1 cellular context compared by ENCODE assay signal in genomic region chr17:48162946-48163506, GRCh38.
TF ChIP-seq lines count a peak whose summit lies in the region.

No MANE protein-coding gene starts in this region.

TF ChIP-seq in WTC11, 78 proteins besides CTCF, POLR2A, EP300 and RAD21 (continued from another document):
- no peak for TF ChIP-seq E2F1 (CRISPR knock-in tag; IDR thresholded peaks at IDR 0.05)
- no peak for TF ChIP-seq ZNF532 (CRISPR knock-in tag; IDR thresholded peaks at IDR 0.05; ENCODE audit: borderline replicate concordance)
- TF ChIP-seq USF2 (CRISPR knock-in tag; IDR thresholded peaks at IDR 0.05): no peak
